21 cellular contexts compared by ENCODE assay signal in genomic region chr7:70670288-70670687, GRCh38.
DNase-seq lines count a peak whose midpoint lies in the region; ATAC-seq and TF ChIP-seq lines count a peak whose summit lies in the region.
"Had no signal": no experiment of that assay in that cellular context is flagged by ENCODE, and none has a peak within 500 bp of the region (broad histone marks: within the 10 kb centered on the region; RNA-seq: fewer than 3 reads in every experiment).

No MANE protein-coding gene starts in this region.

- H3K4me1 ChIP-seq in Loucy (ENCODE audit: insufficient read depth, low read length, poor library complexity, severe bottlenecking) = peaks cover 15% of the 10 kb centered on the region
- peaks cover 8% of the 10 kb centered on the region for H3K4me1 ChIP-seq in suprapubic skin
- H3K4me1 ChIP-seq: Caco-2 had no signal

- H3K27ac ChIP-seq in suprapubic skin = no peak overlapping the region
- H3K27ac ChIP-seq: C4-2B had no signal

- CTCF ChIA-PET in activated CD4-positive, alpha-beta T cell treated with anti-CD3 and anti-CD28 coated beads, Interleukin-2, amount 10 ng/mL, durations not matched to agents 7 days and 5 days (lab: Charles Lee) = no interaction called here

- intact Hi-C loops in natural killer cell (cut with micrococcal nuclease) = loop anchor here (1.0 kb wide), 1 partner anchor 10 kb away; no protein-coding TSS in a partner anchor

- H3K36me3 ChIP-seq in Loucy (ENCODE audit: insufficient read depth, low read length) (no peaks in the 10 kb centered on the region), MG63 (no peaks in the 10 kb centered on the region), suprapubic skin (no peaks in the 10 kb centered on the region)

- H3K9me2 ChIP-seq in Loucy (replicated peaks; ENCODE audit: low read depth, low read length) = no peaks in the 10 kb centered on the region

- ATAC-seq in activated T-helper 17 cell treated with anti-CD3 and anti-CD28 coated beads, Interleukin-2, amount 50 U/mL, for 72 hours (replicated peaks) = peak; percentile 39
- ATAC-seq in natural killer cell = peak; percentile 39 to 50 (median 44)

- TF ChIP-seq CTCF in Loucy (conservative IDR thresholded peaks at IDR 0.05; ENCODE audit: low read length) (no peak), natural killer cell (IDR thresholded peaks at IDR 0.05) (no peak), suprapubic skin (IDR thresholded peaks at IDR 0.05) (no peak)

- H3K9me3 ChIP-seq in Loucy (ENCODE audit: insufficient read depth, low read depth, low read length) (no peaks in the 10 kb centered on the region), MG63 (no peaks in the 10 kb centered on the region), suprapubic skin (no peaks in the 10 kb centered on the region)
- H3K9me3 ChIP-seq: Caco-2 had no signal

- H3K4me2 ChIP-seq in Loucy (ENCODE audit: low read depth, low read length, poor library complexity, severe bottlenecking) = peak overlapping the region; percentile 17

- no peak overlapping the region for H3K9ac ChIP-seq in Loucy (ENCODE audit: low read depth, low read length, poor library complexity, severe bottlenecking)

- H4K20me1 ChIP-seq in Loucy (ENCODE audit: insufficient read depth, low read length, poor library complexity, severe bottlenecking) = no peaks in the 10 kb centered on the region

- TF ChIP-seq EP300 in suprapubic skin (IDR thresholded peaks at IDR 0.05) = no peak

- no peak overlapping the region for H3K4me3 Mint-ChIP-seq in activated CD4-positive, alpha-beta T cell treated with anti-CD3 and anti-CD28 coated beads, Interleukin-2, amount 10 ng/mL, durations not matched to agents 7 days and 5 days
- H3K4me3 Mint-ChIP-seq in activated T-helper 17 cell treated with anti-CD3 and anti-CD28 coated beads, Interleukin-2, amount 50 U/mL, for 72 hours = peak overlapping the region; percentile 42
- H3K4me3 Mint-ChIP-seq in natural killer cell = peak overlapping the region; percentile 65

- no peaks in the 10 kb centered on the region for H3K27me3 ChIP-seq in Loucy (ENCODE audit: insufficient read depth, low read length, poor library complexity, severe bottlenecking)
- no peaks in the 10 kb centered on the region for H3K27me3 ChIP-seq in MG63
- H3K27me3 ChIP-seq in suprapubic skin = no peaks in the 10 kb centered on the region

- no peaks in the 10 kb centered on the region for H3F3A ChIP-seq in Loucy (ENCODE audit: low read depth)

- H3K36me3 Mint-ChIP-seq in activated CD4-positive, alpha-beta T cell treated with anti-CD3 and anti-CD28 coated beads, Interleukin-2, amount 10 ng/mL, durations not matched to agents 7 days and 5 days (ENCODE audit: low read depth) = no peaks in the 10 kb centered on the region
- no peaks in the 10 kb centered on the region for H3K36me3 Mint-ChIP-seq in activated T-helper 17 cell treated with anti-CD3 and anti-CD28 coated beads, Interleukin-2, amount 50 U/mL, for 72 hours (ENCODE audit: low read depth)
- H3K36me3 Mint-ChIP-seq in natural killer cell = no peaks in the 10 kb centered on the region

- H3K4me3 ChIP-seq in Loucy (ENCODE audit: low read length, poor library complexity, severe bottlenecking) (no peak overlapping the region), MG63 (no peak overlapping the region), suprapubic skin (no peak overlapping the region)

- WGBS in suprapubic skin = 81% methylated on average over 7 of the region's 7 CpGs

- no peak for DNase-seq in activated CD4-positive, alpha-beta T cell treated with anti-CD3 and anti-CD28 coated beads, Interleukin-2, amount 10 ng/mL, durations not matched to agents 7 days and 5 days
- DNase-seq in activated CD4-positive, alpha-beta T cell treated with anti-CD3 and anti-CD28 coated beads for 1 hour = no peak
- DNase-seq in natural killer cell = no peak
- DNase-seq in MG63 = no peak
- DNase-seq in CD1c-positive myeloid dendritic cell (ENCODE audit: extremely low spot score) = no peak
- DNase-seq in suprapubic skin (ENCODE audit: low spot score in 2 of 2) = no peak
- DNase-seq: 8988T, Caco-2, DMS 273 treated with DMSO at 0.1 percent for 48 hours, GOT3, HCEC 1CT, IMR-90, NCI-H1048, NCI-H1417 treated with DMSO at 0.1 percent for 48 hours, NCI-H187, NCI-H446 treated with DMSO at 0.1 percent for 48 hours, NCI-H526 treated with DMSO at 0.1 percent for 48 hours, Right ventricle myocardium superior had no signal

- H2AFZ ChIP-seq in Loucy (ENCODE audit: low read length) = no peak overlapping the region

- H3K9me3 Mint-ChIP-seq in activated CD4-positive, alpha-beta T cell treated with anti-CD3 and anti-CD28 coated beads, Interleukin-2, amount 10 ng/mL, durations not matched to agents 7 days and 5 days = peaks cover 2% of the 10 kb centered on the region
- no peaks in the 10 kb centered on the region for H3K9me3 Mint-ChIP-seq in activated T-helper 17 cell treated with anti-CD3 and anti-CD28 coated beads, Interleukin-2, amount 50 U/mL, for 72 hours
- H3K9me3 Mint-ChIP-seq in natural killer cell = no peaks in the 10 kb centered on the region

- H3K27ac Mint-ChIP-seq in activated CD4-positive, alpha-beta T cell treated with anti-CD3 and anti-CD28 coated beads, Interleukin-2, amount 10 ng/mL, durations not matched to agents 7 days and 5 days = peak overlapping the region; percentile 57
- H3K27ac Mint-ChIP-seq in activated T-helper 17 cell treated with anti-CD3 and anti-CD28 coated beads, Interleukin-2, amount 50 U/mL, for 72 hours = no peak overlapping the region
- peak overlapping the region; percentile 68 to 78 for H3K27ac Mint-ChIP-seq in natural killer cell

- POLR2A ChIA-PET in activated CD4-positive, alpha-beta T cell treated with anti-CD3 and anti-CD28 coated beads, Interleukin-2, amount 10 ng/mL, durations not matched to agents 7 days and 5 days (lab: Charles Lee) = no interaction called here

- H3K4me1 Mint-ChIP-seq in activated CD4-positive, alpha-beta T cell treated with anti-CD3 and anti-CD28 coated beads, Interleukin-2, amount 10 ng/mL, durations not matched to agents 7 days and 5 days = peaks cover 9% of the 10 kb centered on the region
- peaks cover 4% of the 10 kb centered on the region for H3K4me1 Mint-ChIP-seq in activated T-helper 17 cell treated with anti-CD3 and anti-CD28 coated beads, Interleukin-2, amount 50 U/mL, for 72 hours
- peaks cover 36 to 41% of the 10 kb centered on the region in 2 donors for H3K4me1 Mint-ChIP-seq in natural killer cell

- H3K27me3 Mint-ChIP-seq in activated CD4-positive, alpha-beta T cell treated with anti-CD3 and anti-CD28 coated beads, Interleukin-2, amount 10 ng/mL, durations not matched to agents 7 days and 5 days = peaks cover 8% of the 10 kb centered on the region
- no peaks in the 10 kb centered on the region for H3K27me3 Mint-ChIP-seq in activated T-helper 17 cell treated with anti-CD3 and anti-CD28 coated beads, Interleukin-2, amount 50 U/mL, for 72 hours
- H3K27me3 Mint-ChIP-seq in natural killer cell (ENCODE audit: low read depth in 2 of 2) = no peaks in the 10 kb centered on the region

- no peak for TF ChIP-seq POLR2A in suprapubic skin (IDR thresholded peaks at IDR 0.05)

- no peaks in the 10 kb centered on the region for H3K79me2 ChIP-seq in Loucy (ENCODE audit: insufficient read depth, low read length)
